ENCODE assay signal across 12 cellular contexts in genomic region chr5:120446068-120446492, GRCh38. TPM values are rescaled to one million over a fixed set of nuclear protein-coding genes. Genes with fewer than 3 reads are reported as not detected.
DNase-seq lines count a peak whose midpoint lies in the region; ATAC-seq and TF ChIP-seq lines count a peak whose summit lies in the region.
"Had no signal": no experiment of that assay in that cellular context is flagged by ENCODE, and none has a peak within 500 bp of the region (broad histone marks: within the 10 kb centered on the region; RNA-seq: fewer than 3 reads in every experiment).

No MANE protein-coding gene starts in this region.

- no peaks in the 10 kb centered on the region for H3K9me3 ChIP-seq in left lung
- no peaks in the 10 kb centered on the region for H3K9me3 ChIP-seq in CD8-positive, alpha-beta T cell (ENCODE audit: low read length)

- DNase-seq in AG04449 (ENCODE audit: low read depth, low spot score) = peak; percentile 85
- DNase-seq in HPDE6-E6E7 (ENCODE audit: extremely low spot score) = peak; percentile 15
- peak; percentile 91 for DNase-seq in choroid plexus epithelial cell (ENCODE audit: low read depth)
- no peak for DNase-seq in left lung
- DNase-seq in C1 segment of cervical spinal cord (lab: John Stamatoyannopoulos, UW) = no peak
- no peak for DNase-seq in activated CD8-positive, alpha-beta memory T cell treated with anti-CD3 and anti-CD28 coated beads, Interleukin-2, amount 50 U/mL, for 4 hours
- no peak for DNase-seq in CD8-positive, alpha-beta T cell
- DNase-seq in activated T-cell treated with anti-CD3 and anti-CD28 coated beads, Interleukin-2, amount 50 U/mL, for 24 hours = no peak
- DNase-seq: activated effector memory CD4-positive, alpha-beta T cell treated with anti-CD3 and anti-CD28 coated beads, Interleukin-2, amount 50 U/mL, for 16 hours; NCI-H2171 treated with DMSO at 0.1 percent for 48 hours had no signal

- ATAC-seq in left lung = peak; percentile 59
- no peak for ATAC-seq in CD8-positive, alpha-beta T cell
- ATAC-seq: activated CD4-positive, CD25-positive, alpha-beta regulatory T cell treated with anti-CD3 and anti-CD28 coated beads, Interleukin-2, amount 50 U/mL, for 24 hours had no signal

- no peaks in the 10 kb centered on the region for H3K27me3 ChIP-seq in left lung
- no peaks in the 10 kb centered on the region for H3K27me3 ChIP-seq in CD8-positive, alpha-beta T cell (ENCODE audit: insufficient read depth, low read length)

- no peaks in the 10 kb centered on the region for H3K4me1 Mint-ChIP-seq in CD8-positive, alpha-beta T cell (ENCODE audit: low read depth)
- no peaks in the 10 kb centered on the region for H3K4me1 Mint-ChIP-seq in activated T-cell treated with anti-CD3 and anti-CD28 coated beads, Interleukin-2, amount 50 U/mL, for 24 hours (ENCODE audit: low read depth)

- H3K27ac Mint-ChIP-seq in CD8-positive, alpha-beta T cell = no peak overlapping the region
- no peak overlapping the region for H3K27ac Mint-ChIP-seq in activated T-cell treated with anti-CD3 and anti-CD28 coated beads, Interleukin-2, amount 50 U/mL, for 24 hours

- H3K36me3 Mint-ChIP-seq in CD8-positive, alpha-beta T cell = no peaks in the 10 kb centered on the region
- H3K36me3 Mint-ChIP-seq in activated T-cell treated with anti-CD3 and anti-CD28 coated beads, Interleukin-2, amount 50 U/mL, for 24 hours (ENCODE audit: low read depth) = no peaks in the 10 kb centered on the region

- TF ChIP-seq CTCF in AG04449 (IDR thresholded peaks at IDR 0.05; ENCODE audit: insufficient read depth, low read length, missing control alignments) = no peak
- no peak for TF ChIP-seq CTCF in choroid plexus epithelial cell (conservative IDR thresholded peaks at IDR 0.05; ENCODE audit: low read depth, low read length)
- no peak for TF ChIP-seq CTCF in left lung (IDR thresholded peaks at IDR 0.05)
- TF ChIP-seq CTCF in CD8-positive, alpha-beta T cell (IDR thresholded peaks at IDR 0.05) = no peak

- intact Hi-C loops in left lung (cut with DNase I) = no loop called here
- intact Hi-C loops in CD8-positive, alpha-beta T cell (cut with DNase I, micrococcal nuclease) = no loop called here

- H3K27me3 Mint-ChIP-seq in CD8-positive, alpha-beta T cell (ENCODE audit: low read depth) = no peaks in the 10 kb centered on the region
- H3K27me3 Mint-ChIP-seq in activated T-cell treated with anti-CD3 and anti-CD28 coated beads, Interleukin-2, amount 50 U/mL, for 24 hours = peaks cover 2% of the 10 kb centered on the region

- POLR2A ChIA-PET in AG04449 (lab: Yijun Ruan, JAX) = interaction anchor here (1.0 to 1.1 kb wide), 3 partner anchors 8 to 40 kb away, joined by 3 to 4 read pairs (median 4); no protein-coding TSS in a partner anchor
- POLR2A ChIA-PET in CD8-positive, alpha-beta T cell (lab: Charles Lee) = no interaction called here

- no peaks in the 10 kb centered on the region for H3K9me3 Mint-ChIP-seq in CD8-positive, alpha-beta T cell
- no peaks in the 10 kb centered on the region for H3K9me3 Mint-ChIP-seq in activated T-cell treated with anti-CD3 and anti-CD28 coated beads, Interleukin-2, amount 50 U/mL, for 24 hours

- H3K4me1 ChIP-seq in left lung = no peaks in the 10 kb centered on the region
- no peaks in the 10 kb centered on the region for H3K4me1 ChIP-seq in CD8-positive, alpha-beta T cell (ENCODE audit: insufficient read depth, low read length)

- H3K27ac ChIP-seq in left lung = no peak overlapping the region
- H3K27ac ChIP-seq in CD8-positive, alpha-beta T cell (ENCODE audit: low read depth, low read length) = no peak overlapping the region
- H3K27ac ChIP-seq: C4-2B had no signal

- H3K4me3 Mint-ChIP-seq in CD8-positive, alpha-beta T cell = no peak overlapping the region
- H3K4me3 Mint-ChIP-seq in activated T-cell treated with anti-CD3 and anti-CD28 coated beads, Interleukin-2, amount 50 U/mL, for 24 hours = no peak overlapping the region

- CTCF ChIA-PET in AG04449 (lab: Yijun Ruan, JAX) = interaction anchor here (0.7 to 1.7 kb wide), 5 partner anchors 9 to 390 kb away, joined by 3 to 5 read pairs (median 4); no protein-coding TSS in a partner anchor
- CTCF ChIA-PET in CD8-positive, alpha-beta T cell (lab: Charles Lee) = no interaction called here

- H3K4me3 ChIP-seq in AG04449 (ENCODE audit: low read depth, low read length) (no peak overlapping the region), choroid plexus epithelial cell (ENCODE audit: low read depth, low read length) (no peak overlapping the region), left lung (no peak overlapping the region)
- no peak overlapping the region for H3K4me3 ChIP-seq in CD8-positive, alpha-beta T cell (ENCODE audit: low read depth, low read length)

- H3K36me3 ChIP-seq in left lung = no peaks in the 10 kb centered on the region
- no peaks in the 10 kb centered on the region for H3K36me3 ChIP-seq in CD8-positive, alpha-beta T cell (ENCODE audit: insufficient read depth, low read length)

RNA-seq across cellular contexts. Expression of gene PRR16, which starts 18.0 kb away (rescaled TPM):
- 1 to 10 TPM; 4.9 to 8.7 TPM for total RNA-seq in left lung
- total RNA-seq in CD8-positive, alpha-beta T cell = not detected

Comparison
In these comparisons a context has a peak if more than half of its experiments do, and no peak if none do; other contexts are left out.
1. DNase-seq: peak in AG04449 (single experiment), HPDE6-E6E7 (single experiment) and choroid plexus epithelial cell (single experiment); none in left lung (0 of 2), C1 segment of cervical spinal cord (0 of 14), activated CD8-positive, alpha-beta memory T cell treated with anti-CD3 and anti-CD28 coated beads, Interleukin-2, amount 50 U/mL, for 4 hours (single experiment), CD8-positive, alpha-beta T cell (0 of 7) and activated T-cell treated with anti-CD3 and anti-CD28 coated beads, Interleukin-2, amount 50 U/mL, for 24 hours (single experiment).
2. RNA of gene PRR16, which starts 18.0 kb away (total RNA-seq): 4.9 to 8.7 TPM in left lung; not detected in CD8-positive, alpha-beta T cell; every median in the first group is over 4 times any median in the second.